ENCODE assay signal across 26 cellular contexts in genomic region chr4:16790508-16790907, GRCh38.
"Had no signal": no experiment of that assay in that cellular context is flagged by ENCODE, and none has a peak within 500 bp of the region (broad histone marks: within the 10 kb centered on the region; RNA-seq: fewer than 3 reads in every experiment).

No MANE protein-coding gene starts in this region.

- H3K36me3 ChIP-seq: adrenal gland, breast epithelium, SJCRH30, WERI-Rb-1 had no signal

- H3K9me2 ChIP-seq: SK-N-SH had no signal

- H3K27ac ChIP-seq: adrenal gland, breast epithelium, SJCRH30, WERI-Rb-1 had no signal

- H3K27me3 ChIP-seq: adrenal gland, breast epithelium had no signal

- DNase-seq: activated CD4-positive, alpha-beta T cell treated with anti-CD3 and anti-CD28 coated beads for 4 hours; activated CD8-positive, alpha-beta memory T cell treated with anti-CD3 and anti-CD28 coated beads, Interleukin-2, amount 50 U/mL, for 4 hours; activated CD8-positive, alpha-beta T cell treated with anti-CD3 and anti-CD28 coated beads for 36 hours; activated gamma-delta T cell treated with Interleukin-2 at 50 U/mL for 16 hours; activated naive CD4-positive, alpha-beta T cell treated with anti-CD3 and anti-CD28 coated beads, Interleukin-2, amount 50 U/mL, for 16 hours; activated naive CD8-positive, alpha-beta T cell treated with anti-CD3 and anti-CD28 coated beads, Interleukin-2, amount 10 ng/mL, durations not matched to agents 7 days and 5 days; activated T-cell treated with anti-CD3 and anti-CD28 coated beads, Interleukin-2, amount 50 U/mL, for 72 hours; adrenal gland; anterior cingulate cortex; caudate nucleus; Karpas-422; NCI-H1048; NCI-H146; NCI-H187 treated with DMSO at 0.1 percent for 48 hours; NCI-H2081 treated with DMSO at 0.1 percent for 48 hours; NCI-H446; NCI-H524; Right ventricle myocardium superior; SJCRH30; SK-N-SH; T-helper 1 cell; WERI-Rb-1 had no signal

- H3K9me3 ChIP-seq: adrenal gland, breast epithelium, SJCRH30, SK-N-SH had no signal

- H3K9me3 Mint-ChIP-seq: activated CD8-positive, alpha-beta T cell treated with anti-CD3 and anti-CD28 coated beads for 36 hours; activated naive CD8-positive, alpha-beta T cell treated with anti-CD3 and anti-CD28 coated beads, Interleukin-2, amount 10 ng/mL, durations not matched to agents 7 days and 5 days; activated T-cell treated with anti-CD3 and anti-CD28 coated beads, Interleukin-2, amount 50 U/mL, for 72 hours; activated T-helper 2 cell treated with anti-CD3 and anti-CD28 coated beads, Interferon-gamma antibody, Interleukin-2, Interleukin-4, amounts not matched to agents 10 μg/mL and 5 μg/mL and 100 μg/mL, durations not matched to agents 14 hours and 24 hours and 36 hours had no signal

- H3K27ac Mint-ChIP-seq: activated CD8-positive, alpha-beta T cell treated with anti-CD3 and anti-CD28 coated beads for 36 hours; activated naive CD8-positive, alpha-beta T cell treated with anti-CD3 and anti-CD28 coated beads, Interleukin-2, amount 10 ng/mL, durations not matched to agents 7 days and 5 days; activated T-cell treated with anti-CD3 and anti-CD28 coated beads, Interleukin-2, amount 50 U/mL, for 72 hours; activated T-helper 2 cell treated with anti-CD3 and anti-CD28 coated beads, Interferon-gamma antibody, Interleukin-2, Interleukin-4, amounts not matched to agents 10 μg/mL and 5 μg/mL and 100 μg/mL, durations not matched to agents 14 hours and 24 hours and 36 hours had no signal

- H3K4me3 ChIP-seq: adrenal gland, breast epithelium, K562, SJCRH30 had no signal

- ATAC-seq: activated CD4-positive, CD25-positive, alpha-beta regulatory T cell treated with anti-CD3 and anti-CD28 coated beads, Interleukin-2, amount 50 U/mL, for 24 hours; activated CD8-positive, alpha-beta T cell treated with anti-CD3 and anti-CD28 coated beads for 36 hours; activated T-cell treated with anti-CD3 and anti-CD28 coated beads, Interleukin-2, amount 50 U/mL, for 72 hours; K562 had no signal

- H3K27me3 Mint-ChIP-seq: activated CD8-positive, alpha-beta T cell treated with anti-CD3 and anti-CD28 coated beads for 36 hours had no signal

- H3K4me1 ChIP-seq: adrenal gland, breast epithelium, SJCRH30 had no signal

- H3K9ac ChIP-seq: SK-N-SH had no signal

- H3K4me2 ChIP-seq: SK-N-SH had no signal

- H3K36me3 Mint-ChIP-seq: activated naive CD8-positive, alpha-beta T cell treated with anti-CD3 and anti-CD28 coated beads, Interleukin-2, amount 10 ng/mL, durations not matched to agents 7 days and 5 days had no signal

- H3K4me3 Mint-ChIP-seq: activated CD8-positive, alpha-beta T cell treated with anti-CD3 and anti-CD28 coated beads for 36 hours; activated naive CD8-positive, alpha-beta T cell treated with anti-CD3 and anti-CD28 coated beads, Interleukin-2, amount 10 ng/mL, durations not matched to agents 7 days and 5 days; activated T-cell treated with anti-CD3 and anti-CD28 coated beads, Interleukin-2, amount 50 U/mL, for 72 hours had no signal
